8 cellular contexts compared by ENCODE assay signal in genomic region chr19:19670070-19670551, GRCh38. TPM values are rescaled to one million over a fixed set of nuclear protein-coding genes. Genes with fewer than 3 reads are reported as not detected.
A peak's percentile ranks its signal among the peaks of the same experiment; 100 is the strongest.
DNase-seq lines count a peak whose midpoint lies in the region; ATAC-seq and TF ChIP-seq lines count a peak whose summit lies in the region.

No MANE protein-coding gene starts in this region.

- peak overlapping the region; percentile 81 for H3K4me3 Mint-ChIP-seq in activated CD8-positive, alpha-beta memory T cell treated with anti-CD3 and anti-CD28 coated beads, Interleukin-2, amount 10 ng/mL, durations not matched to agents 7 days and 5 days

- no peaks in the 10 kb centered on the region for H3K36me3 ChIP-seq in iPS DF 6.9 (ENCODE audit: control insufficient read depth, insufficient read depth, low read length)
- peaks cover 4 to 31% (median 30%) of the 10 kb centered on the region in 4 donors for H3K36me3 ChIP-seq in stomach

- H3K27me3 ChIP-seq in iPS DF 6.9 (ENCODE audit: control insufficient read depth, insufficient read depth, low read length), result no peaks in the 10 kb centered on the region
- H3K27me3 ChIP-seq in stomach, result no peaks in the 10 kb centered on the region

- peaks cover 13% of the 10 kb centered on the region for H3K9me3 Mint-ChIP-seq in activated CD8-positive, alpha-beta memory T cell treated with anti-CD3 and anti-CD28 coated beads, Interleukin-2, amount 10 ng/mL, durations not matched to agents 7 days and 5 days (ENCODE audit: low read depth)

- POLR2A ChIA-PET in HEK293T (lab: Yijun Ruan, JAX), result interaction anchor here (2.7 kb wide), 1 partner anchor 106 kb away, joined by 13 read pairs; no protein-coding TSS in a partner anchor

- H3K27me3 Mint-ChIP-seq in activated CD8-positive, alpha-beta memory T cell treated with anti-CD3 and anti-CD28 coated beads, Interleukin-2, amount 10 ng/mL, durations not matched to agents 7 days and 5 days, result no peaks in the 10 kb centered on the region

- CTCF ChIA-PET in activated CD8-positive, alpha-beta memory T cell treated with anti-CD3 and anti-CD28 coated beads, Interleukin-2, amount 10 ng/mL, durations not matched to agents 7 days and 5 days (lab: Charles Lee), result interaction anchor here (0.5 kb wide), 1 partner anchor 127 kb away, joined by 3 read pairs; no protein-coding TSS in a partner anchor
- CTCF ChIA-PET in HEK293T (lab: Yijun Ruan, JAX), result no interaction called here

- TF ChIP-seq EP300 in stomach (IDR thresholded peaks at IDR 0.05), result no peak

- TF ChIP-seq POLR2A in stomach (IDR thresholded peaks at IDR 0.05), result no peak

- H3K36me3 Mint-ChIP-seq in activated CD8-positive, alpha-beta memory T cell treated with anti-CD3 and anti-CD28 coated beads, Interleukin-2, amount 10 ng/mL, durations not matched to agents 7 days and 5 days, result peaks cover 64% of the 10 kb centered on the region

- H3K4me1 Mint-ChIP-seq in activated CD8-positive, alpha-beta memory T cell treated with anti-CD3 and anti-CD28 coated beads, Interleukin-2, amount 10 ng/mL, durations not matched to agents 7 days and 5 days, result peaks cover 43% of the 10 kb centered on the region

- H3K4me1 ChIP-seq in iPS DF 6.9 (ENCODE audit: control insufficient read depth, insufficient read depth, low read length), result no peaks in the 10 kb centered on the region; the same call in 1 of the 2 replicates
- H3K4me1 ChIP-seq in stomach, result peaks cover 11 to 27% (median 24%) of the 10 kb centered on the region in 4 donors

- H3K9me3 ChIP-seq in iPS DF 6.9 (ENCODE audit: control insufficient read depth, insufficient read depth, low read length) (no peaks in the 10 kb centered on the region), stomach (peaks cover 0 to 22% (median 9%) of the 10 kb centered on the region in 4 donors)

- no CpG with 5 or more reads among the region's 10 CpGs for WGBS in iPS DF 6.9 (ENCODE audit: insufficient coverage, insufficient read length)
- 74 to 78% (median 76%) methylated on average over 10 of the region's 10 CpGs for WGBS in stomach, 5 donors

- H3K27ac ChIP-seq in iPS DF 6.9 (ENCODE audit: low read length), result no peak overlapping the region
- peak overlapping the region in 1 of 5 donors; percentile 89 for H3K27ac ChIP-seq in stomach

- peak overlapping the region; percentile 93 for H3K27ac Mint-ChIP-seq in activated CD8-positive, alpha-beta memory T cell treated with anti-CD3 and anti-CD28 coated beads, Interleukin-2, amount 10 ng/mL, durations not matched to agents 7 days and 5 days

- no peak for DNase-seq in activated CD8-positive, alpha-beta memory T cell treated with anti-CD3 and anti-CD28 coated beads, Interleukin-2, amount 10 ng/mL, durations not matched to agents 7 days and 5 days
- no peak for DNase-seq in activated CD8-positive, alpha-beta memory T cell treated with anti-CD3 and anti-CD28 coated beads for 24 hours
- peak; percentile 56 for DNase-seq in activated CD8-positive, alpha-beta memory T cell treated with anti-CD3 and anti-CD28 coated beads, Interleukin-2, amount 50 U/mL, for 48 hours
- DNase-seq in iPS DF 6.9 (ENCODE audit: low read depth, low spot score), result no peak
- DNase-seq in stomach, result no peak
- no peak for DNase-seq in HEK293T (ENCODE audit: extremely low spot score)
- DNase-seq in NOMO-1 treated with DMSO at 0.1 percent for 48 hours (lab: John Stamatoyannopoulos, UW; ENCODE audit: unreplicated experiment), result no peak

- peak overlapping the region; percentile 86; the same call in 1 of the 2 replicates for H3K4me3 ChIP-seq in iPS DF 6.9 (ENCODE audit: low read length)
- H3K4me3 ChIP-seq in stomach, result peak overlapping the region; percentile 90 to 97 (median 94)

- no peak for ATAC-seq in activated CD8-positive, alpha-beta memory T cell treated with anti-CD3 and anti-CD28 coated beads, Interleukin-2, amount 10 ng/mL, durations not matched to agents 7 days and 5 days
- no peak for ATAC-seq in GM18520 (IDR thresholded peaks at IDR 0.05; ENCODE audit: unreplicated experiment)

- intact Hi-C loops in stomach (cut with DNase I; ENCODE audit: low total_unique reads), result no loop called here

- TF ChIP-seq CTCF in stomach (IDR thresholded peaks at IDR 0.05), result no peak

TF ChIP-seq in HEK293T, 16 proteins besides CTCF, POLR2A, EP300 and RAD21:
- TF ChIP-seq LEF1 (IDR thresholded peaks at IDR 0.05; ENCODE audit: borderline replicate concordance), result no peak
- no peak for TF ChIP-seq TARDBP (IDR thresholded peaks at IDR 0.05)
- TF ChIP-seq SUZ12 (IDR thresholded peaks at IDR 0.05), result no peak
- TF ChIP-seq CTBP1 (IDR thresholded peaks at IDR 0.05; ENCODE audit: borderline replicate concordance), result no peak
- no peak for TF ChIP-seq FOXM1 (IDR thresholded peaks at IDR 0.05; ENCODE audit: borderline replicate concordance)
- TF ChIP-seq BHLHE40 (IDR thresholded peaks at IDR 0.05; ENCODE audit: borderline replicate concordance), result no peak
- TF ChIP-seq ELF4 (IDR thresholded peaks at IDR 0.05), result no peak
- no peak for TF ChIP-seq FOXK2 (IDR thresholded peaks at IDR 0.05)
- no peak for TF ChIP-seq ARNT (IDR thresholded peaks at IDR 0.05)
- TF ChIP-seq L3MBTL2 (conservative IDR thresholded peaks at IDR 0.05), result no peak
- TF ChIP-seq ZNF384 (IDR thresholded peaks at IDR 0.05), result no peak
TF ChIP-seq in HEK293T: peak in this region for 0.

RNA-seq across cellular contexts. Expression of gene ZNF101, which starts 1.5 kb away (rescaled TPM):
- 10 to 100 TPM; 75.0 to 93.7 TPM for total RNA-seq in activated CD8-positive, alpha-beta memory T cell treated with anti-CD3 and anti-CD28 coated beads, Interleukin-2, amount 10 ng/mL, durations not matched to agents 7 days and 5 days
- 1 to 10 TPM; 2.2 to 8.8 (median 3.0) TPM for total RNA-seq in stomach
- polyA plus RNA-seq in stomach, result 1 to 10 TPM; 5.5 to 9.1 (median 7.2) TPM

RNA-seq across cellular contexts. Expression of gene ATP13A1, which starts 6.6 kb away (rescaled TPM):
- 100 to 1,000 TPM; 114 to 131 TPM for total RNA-seq in activated CD8-positive, alpha-beta memory T cell treated with anti-CD3 and anti-CD28 coated beads, Interleukin-2, amount 10 ng/mL, durations not matched to agents 7 days and 5 days
- 100 to 1,000 TPM in 3 of 5 donors, 10 to 100 TPM in 2; 30.1 to 451 (median 204) TPM for total RNA-seq in stomach
- 10 to 100 TPM; 17.3 to 35.4 (median 25.1) TPM for polyA plus RNA-seq in stomach

RNA-seq across cellular contexts. Expression of gene GMIP, which starts 26.7 kb away (rescaled TPM):
- 100 to 1,000 TPM; 110 to 111 TPM for total RNA-seq in activated CD8-positive, alpha-beta memory T cell treated with anti-CD3 and anti-CD28 coated beads, Interleukin-2, amount 10 ng/mL, durations not matched to agents 7 days and 5 days
- total RNA-seq in stomach, result 10 to 100 TPM in 4 of 5 donors, 1 to 10 TPM in 1; 5.3 to 96.2 (median 35.0) TPM
- 10 to 100 TPM in 2 of 3 donors, 1 to 10 TPM in 1; 5.2 to 11.9 (median 10.3) TPM for polyA plus RNA-seq in stomach

RNA-seq across cellular contexts. Expression of gene LPAR2, which starts 42.1 kb away (rescaled TPM):
- 10 to 100 TPM; 39.4 to 46.1 TPM for total RNA-seq in activated CD8-positive, alpha-beta memory T cell treated with anti-CD3 and anti-CD28 coated beads, Interleukin-2, amount 10 ng/mL, durations not matched to agents 7 days and 5 days
- total RNA-seq in stomach, result 100 to 1,000 TPM in 1 of 5 donors, 10 to 100 TPM in 2, 1 to 10 TPM in 2; 4.1 to 156 (median 25.9) TPM
- 10 to 100 TPM; 14.4 to 23.0 (median 15.0) TPM for polyA plus RNA-seq in stomach

RNA-seq across cellular contexts. Expression of gene PBX4, which starts 51.6 kb away (rescaled TPM):
- 10 to 100 TPM; 39.9 to 62.3 TPM for total RNA-seq in activated CD8-positive, alpha-beta memory T cell treated with anti-CD3 and anti-CD28 coated beads, Interleukin-2, amount 10 ng/mL, durations not matched to agents 7 days and 5 days
- total RNA-seq in stomach, result 10 to 100 TPM in 2 of 5 donors, 1 to 10 TPM in 2, not detected in 1; 2.0 to 60.7 (median 17.5) TPM
- 1 to 10 TPM; 2.9 to 4.9 (median 2.9) TPM for polyA plus RNA-seq in stomach

Comparison
In these comparisons a context has a peak if more than half of its experiments do, and no peak if none do; other contexts are left out.
1. RNA of gene ZNF101, which starts 1.5 kb away (total RNA-seq): 75.0 to 93.7 TPM in activated CD8-positive, alpha-beta memory T cell treated with anti-CD3 and anti-CD28 coated beads, Interleukin-2, amount 10 ng/mL, durations not matched to agents 7 days and 5 days; 2.2 to 8.8 TPM in stomach; every median in the first group is over 4 times any median in the second.